Comparison of ENCODE assay signal across 8 cellular contexts in the genomic region with DNA sequence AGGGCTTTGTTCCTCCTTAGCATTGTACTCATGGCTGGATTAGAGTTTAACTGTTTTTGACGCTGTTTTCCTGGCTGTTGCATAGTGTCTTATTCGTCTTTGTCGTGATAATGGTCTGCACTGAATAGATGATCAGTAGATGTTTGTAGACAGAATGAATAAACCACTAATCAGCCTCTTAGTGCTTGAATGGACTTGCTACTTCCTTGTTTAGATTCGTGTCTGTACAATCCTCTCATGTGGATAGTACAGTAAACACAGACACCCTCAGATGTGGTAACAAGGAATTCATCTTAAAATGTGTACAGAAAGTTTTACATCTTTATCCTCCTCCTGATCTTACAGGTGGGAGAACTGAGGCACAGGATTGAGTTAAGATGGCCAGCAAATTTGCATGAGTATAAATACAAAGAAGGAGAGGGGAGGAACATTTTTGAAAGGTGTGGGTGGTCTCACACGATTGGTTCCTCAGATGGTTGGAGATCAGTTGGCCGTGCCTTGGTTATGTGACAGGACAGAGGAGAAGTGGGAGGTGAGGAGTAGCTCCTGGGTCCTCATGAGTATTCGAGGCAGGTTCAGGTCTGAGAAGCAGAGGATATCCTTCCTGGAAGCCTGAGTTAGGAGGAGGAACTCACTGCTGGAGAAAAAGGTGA.
A peak's percentile ranks its signal among the peaks of the same experiment; 100 is the strongest.
DNase-seq lines count a peak whose midpoint lies in the region; ATAC-seq and TF ChIP-seq lines count a peak whose summit lies in the region.
"Not testable (repeated sequence)": the region's sequence is repeated elsewhere in the genome, so short reads cannot be mapped to it uniquely, and the experiment has no call there.

No MANE protein-coding gene starts in this region.

- intact Hi-C loops in left lung (cut with DNase I): not testable (repeated sequence)

- H3K27me3 ChIP-seq in left lung: not testable (repeated sequence)

- H3K4me1 ChIP-seq in left lung: not testable (repeated sequence)

- not testable (repeated sequence) for H3K9me3 Mint-ChIP-seq in activated naive CD4-positive, alpha-beta T cell treated with anti-CD3 and anti-CD28 coated beads, Interleukin-2, amount 10 ng/mL, durations not matched to agents 7 days and 5 days

- not testable (repeated sequence) for TF ChIP-seq CTCF in GM13977 (IDR thresholded peaks at IDR 0.05; ENCODE audit: extremely low read depth, insufficient read depth, missing control alignments); left lung (IDR thresholded peaks at IDR 0.05)

- ATAC-seq in HG02885 (IDR thresholded peaks at IDR 0.05; ENCODE audit: poor library complexity, unreplicated experiment): peak; percentile 62
- ATAC-seq in esophagus mucosa: peak; percentile 84
- peak; percentile 80 for ATAC-seq in left lung

- peak overlapping the region; percentile 24 for H3K27ac Mint-ChIP-seq in activated naive CD4-positive, alpha-beta T cell treated with anti-CD3 and anti-CD28 coated beads, Interleukin-2, amount 10 ng/mL, durations not matched to agents 7 days and 5 days

- CTCF ChIA-PET in activated naive CD4-positive, alpha-beta T cell treated with anti-CD3 and anti-CD28 coated beads, Interleukin-2, amount 10 ng/mL, durations not matched to agents 7 days and 5 days (lab: Charles Lee): not testable (repeated sequence)

- not testable (repeated sequence) for H3K27ac ChIP-seq in left lung

- H3K4me3 Mint-ChIP-seq in activated naive CD4-positive, alpha-beta T cell treated with anti-CD3 and anti-CD28 coated beads, Interleukin-2, amount 10 ng/mL, durations not matched to agents 7 days and 5 days: not testable (repeated sequence)

- not testable (repeated sequence) for H3K36me3 ChIP-seq in left lung

- H3K4me3 ChIP-seq in left lung: not testable (repeated sequence)

- H3K36me3 Mint-ChIP-seq in activated naive CD4-positive, alpha-beta T cell treated with anti-CD3 and anti-CD28 coated beads, Interleukin-2, amount 10 ng/mL, durations not matched to agents 7 days and 5 days: peaks cover 24% of the 10 kb centered on the region

- in situ Hi-C loops in Caki2 (cut with HindIII; ENCODE audit: low pct_unique_long_range_greater_than_20kb, low sequenced_read_pairs); GM13977 (cut with MboI; ENCODE audit: low pct_unique_long_range_greater_than_20kb, low sequenced_read_pairs, unreplicated experiment): not testable (repeated sequence)

- DNase-seq in Caki2 (ENCODE audit: low read depth): peak; percentile 52
- peak; percentile 64 for DNase-seq in GM13977 (ENCODE audit: low spot score)
- peak; percentile 58 for DNase-seq in NCI-H69 (lab: John Stamatoyannopoulos, UW)
- not testable (repeated sequence) for DNase-seq in activated naive CD4-positive, alpha-beta T cell treated with anti-CD3 and anti-CD28 coated beads, Interleukin-2, amount 10 ng/mL, durations not matched to agents 7 days and 5 days; left lung
- peak; percentile 62 for DNase-seq in renal cortical epithelial cell (ENCODE audit: low read depth)

- peaks cover 16% of the 10 kb centered on the region for H3K4me1 Mint-ChIP-seq in activated naive CD4-positive, alpha-beta T cell treated with anti-CD3 and anti-CD28 coated beads, Interleukin-2, amount 10 ng/mL, durations not matched to agents 7 days and 5 days

- H3K9me3 ChIP-seq in left lung: not testable (repeated sequence)

- not testable (repeated sequence) for H3K27me3 Mint-ChIP-seq in activated naive CD4-positive, alpha-beta T cell treated with anti-CD3 and anti-CD28 coated beads, Interleukin-2, amount 10 ng/mL, durations not matched to agents 7 days and 5 days
